In genomic region chr3:30630238-30631030, GRCh38 we compare ENCODE assay signal across 11 cellular contexts. TPM values are rescaled to one million over a fixed set of nuclear protein-coding genes. Genes with fewer than 3 reads are reported as not detected.
DNase-seq lines count a peak whose midpoint lies in the region; ATAC-seq, FAIRE-seq and TF ChIP-seq lines count a peak whose summit lies in the region.
"Had no signal": no experiment of that assay in that cellular context is flagged by ENCODE, and none has a peak within 500 bp of the region (broad histone marks: within the 10 kb centered on the region; RNA-seq: fewer than 3 reads in every experiment).

No MANE protein-coding gene starts in this region.

- no peak for ATAC-seq in A549
- no peak for ATAC-seq in HG02763 (IDR thresholded peaks at IDR 0.05; ENCODE audit: unreplicated experiment)
- no peak for ATAC-seq in foreskin keratinocyte
- ATAC-seq: esophagus mucosa had no signal

- H3K9me3 ChIP-seq in A549 = 0 out of 3 replicates have a peak, but pooled peaks cover 5% of the 10 kb centered on the region
- H3K9me3 ChIP-seq in colonic mucosa = no peaks in the 10 kb centered on the region

- peak overlapping the region; percentile 55; the same call in 2 of the 3 replicates for H3K4me2 ChIP-seq in A549

- no peak for TF ChIP-seq RAD21 in A549 (conservative IDR thresholded peaks at IDR 0.05 in 1 of 2, IDR thresholded peaks at IDR 0.05 in 1 of 2)

- TF ChIP-seq EP300 in A549 (IDR thresholded peaks at IDR 0.05) = no peak

- peaks cover 68% of the 10 kb centered on the region for H3K4me1 Mint-ChIP-seq in nephron

- intact Hi-C loops in colonic mucosa (cut with DNase I) = no loop called here

- H3K4me1 ChIP-seq in A549 = peaks cover 78% of the 10 kb centered on the region
- H3K4me1 ChIP-seq in colonic mucosa = peaks cover 15% of the 10 kb centered on the region
- H3K4me1 ChIP-seq in foreskin keratinocyte = peaks cover 41% of the 10 kb centered on the region

- no peak overlapping the region for H3K9ac ChIP-seq in colonic mucosa (ENCODE audit: low read depth in 2 of 2, low read length in 2 of 2)

- H3K4me3 ChIP-seq in A549 (no peak overlapping the region), colonic mucosa (no peak overlapping the region)

- no peak for FAIRE-seq in A549 (lab: Jason Lieb, UNC)
- FAIRE-seq: H1 had no signal

- no peak for TF ChIP-seq POLR2A in A549 (IDR thresholded peaks at IDR 0.05; ENCODE audit: low read length)

- CTCF ChIA-PET in A549 (lab: Yijun Ruan, JAX) = interaction anchor here (0.7 kb wide), 2 partner anchors 8 to 220 kb away, joined by 4 to 5 read pairs; no protein-coding TSS in a partner anchor

- WGBS in A549 (ENCODE audit: missing lambda C conversion rate) = 68% methylated on average over 2 of the region's 2 CpGs

- POLR2A ChIA-PET in A549 (lab: Yijun Ruan, JAX) = no interaction called here

- H3K36me3 Mint-ChIP-seq in nephron (ENCODE audit: low read depth) = peaks cover 27% of the 10 kb centered on the region

- no peak for DNase-seq in A549 (ENCODE audit: low read depth in 1 of 2, low spot score in 1 of 2)
- peak; percentile 60 for DNase-seq in LHCN-M2 (ENCODE audit: low read depth)
- DNase-seq in colonic mucosa = no peak
- no peak for DNase-seq in HuH-7.5 (ENCODE audit: low spot score)
- DNase-seq in NCI-H2029 (lab: John Stamatoyannopoulos, UW) = no peak
- no peak for DNase-seq in foreskin keratinocyte
- DNase-seq: C1 segment of cervical spinal cord had no signal

- TF ChIP-seq CTCF in A549 (IDR thresholded peaks at IDR 0.05) (no peak), colonic mucosa (IDR thresholded peaks at IDR 0.05) (no peak), nephron (IDR thresholded peaks at IDR 0.05; ENCODE audit: unreplicated experiment in 3 of 3) (no peak), foreskin keratinocyte (conservative IDR thresholded peaks at IDR 0.05) (no peak)

- H3K27me3 ChIP-seq in colonic mucosa = no peaks in the 10 kb centered on the region
- no peaks in the 10 kb centered on the region for H3K27me3 ChIP-seq in foreskin keratinocyte

- no peaks in the 10 kb centered on the region for H3K9me3 Mint-ChIP-seq in nephron

- no peaks in the 10 kb centered on the region for H3K36me3 ChIP-seq in colonic mucosa

- peak overlapping the region; percentile 43 to 88 (median 53) for H3K27ac Mint-ChIP-seq in nephron

- H3K27ac ChIP-seq in A549 (peak overlapping the region; percentile 53 to 96), colonic mucosa (peak overlapping the region; percentile 61), foreskin keratinocyte (no peak overlapping the region)

- H3K4me3 Mint-ChIP-seq in nephron = no peak overlapping the region

- no peaks in the 10 kb centered on the region for H3K27me3 Mint-ChIP-seq in nephron (ENCODE audit: low read depth)

TF ChIP-seq in A549, 52 proteins besides CTCF, POLR2A, EP300 and RAD21:
- TF ChIP-seq REST (IDR thresholded peaks at IDR 0.05) (no peak), ELK1 (IDR thresholded peaks at IDR 0.05; ENCODE audit: low read depth, low read length) (no peak), HMGXB4 (CRISPR knock-in tag; IDR thresholded peaks at IDR 0.05; ENCODE audit: borderline replicate concordance) (no peak), ZSCAN20 (CRISPR knock-in tag; IDR thresholded peaks at IDR 0.05) (no peak), MAZ (IDR thresholded peaks at IDR 0.05; ENCODE audit: borderline replicate concordance, low read depth, low read length) (no peak), SREBF2 (IDR thresholded peaks at IDR 0.05) (no peak), RCOR1 (IDR thresholded peaks at IDR 0.05; ENCODE audit: low read depth, low read length) (no peak), NFE2L2 (conservative IDR thresholded peaks at IDR 0.05; ENCODE audit: low read length) (no peak), RNF2 (IDR thresholded peaks at IDR 0.05; ENCODE audit: borderline replicate concordance, low read depth) (no peak), NPAS2 (CRISPR knock-in tag; IDR thresholded peaks at IDR 0.05; ENCODE audit: borderline replicate concordance) (no peak), ATOH8 (CRISPR knock-in tag; IDR thresholded peaks at IDR 0.05; ENCODE audit: low read depth) (no peak), TFCP2L1 (CRISPR knock-in tag; IDR thresholded peaks at IDR 0.05) (no peak), HOXB5 (CRISPR knock-in tag; IDR thresholded peaks at IDR 0.05) (no peak), PHF8 (IDR thresholded peaks at IDR 0.05; ENCODE audit: borderline replicate concordance, low read depth) (no peak), MAX (IDR thresholded peaks at IDR 0.05) (no peak), CHD4 (IDR thresholded peaks at IDR 0.05; ENCODE audit: borderline replicate concordance) (no peak), SMC3 (IDR thresholded peaks at IDR 0.05) (no peak), FOSL2 (IDR thresholded peaks at IDR 0.05) (no peak), FOSL2 (CRISPR knock-in tag; IDR thresholded peaks at IDR 0.05) (no peak)

RNA-seq across cellular contexts. Expression of gene TGFBR2, which starts 24.0 kb away (rescaled TPM):
- polyA plus RNA-seq in A549 (2011; rRNA removed) (97.4 and 119 TPM in 2 replicates), A549 (2017; fragmentation: RNase III; extraction: RNeasy Plus Mini Kit Qiagen cat#74134 plus additional on column Dnase treatment) (47.0 to 57.8 TPM (median 48.5 TPM) in 3 replicates), foreskin keratinocyte (38.6 and 47.4 TPM in 2 replicates)
- polyA plus RNA-seq in A549 (2012; cell fraction: cytosol; rRNA removed) = 21.5 and 26.8 TPM in 2 replicates
- 20.0 and 20.1 TPM in 2 replicates for polyA plus RNA-seq in A549 (2012; cell fraction: nucleus; rRNA removed)
- polyA minus RNA-seq in A549 (2011; rRNA and poly(A)+ RNA removed) = 103 and 115 TPM in 2 replicates
- total RNA-seq in LHCN-M2 (2014; rRNA removed) (278 and 330 TPM in 2 replicates), colonic mucosa (10 to 100 TPM; 32.4 to 53.5 TPM), foreskin keratinocyte (125 TPM in 2 replicates)
- polyA plus RNA-seq in LHCN-M2 (2012) = 121 TPM
